ENCODE assay signal across 8 cellular contexts in the genomic region with DNA sequence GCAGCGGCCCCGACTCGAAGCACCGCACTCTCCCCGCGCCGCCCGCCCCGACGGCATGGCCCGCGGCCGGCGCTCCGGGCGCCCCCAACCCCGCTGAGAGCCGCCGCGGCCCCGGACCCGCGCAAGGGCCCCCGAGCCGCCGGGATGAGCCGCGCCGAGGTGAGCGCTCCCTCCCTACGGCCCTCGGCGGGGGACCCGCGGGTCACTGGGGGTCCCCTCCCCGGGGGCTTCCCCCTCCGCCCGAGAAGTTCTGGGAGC. TPM values are rescaled to one million over a fixed set of nuclear protein-coding genes. Genes with fewer than 3 reads are reported as not detected.
DNase-seq lines count a peak whose midpoint lies in the region; ATAC-seq, FAIRE-seq and TF ChIP-seq lines count a peak whose summit lies in the region.

No MANE protein-coding gene starts in this region.

- H3K4me3 ChIP-seq in SJSA1 (peak overlapping the region; percentile 95), fibroblast of the aortic adventitia (ENCODE audit: low read depth, low read length) (peak overlapping the region; percentile 80), spleen (peak overlapping the region; percentile 56 to 77 (median 67))

- H3K4me3 Mint-ChIP-seq in activated T-cell treated with anti-CD3 and anti-CD28 coated beads, Interleukin-2, amount 50 U/mL, for 24 hours: peak overlapping the region; percentile 72

- no peak for FAIRE-seq in GM19239 (lab: Jason Lieb, UNC)

- H3K27me3 Mint-ChIP-seq in activated T-cell treated with anti-CD3 and anti-CD28 coated beads, Interleukin-2, amount 50 U/mL, for 24 hours: peaks cover 18% of the 10 kb centered on the region

- peaks cover 31% of the 10 kb centered on the region for H3K36me3 ChIP-seq in SJSA1
- no peaks in the 10 kb centered on the region for H3K36me3 ChIP-seq in spleen

- TF ChIP-seq CTCF in fibroblast of the aortic adventitia (IDR thresholded peaks at IDR 0.05; ENCODE audit: insufficient read depth, low read length) (no peak), spleen (IDR thresholded peaks at IDR 0.05 in 8 of 11, conservative IDR thresholded peaks at IDR 0.05 in 3 of 11) (no peak)

- no peak for DNase-seq in activated T-cell treated with anti-CD3 and anti-CD28 coated beads, Interleukin-2, amount 50 U/mL, for 24 hours
- DNase-seq in activated T-cell treated with anti-CD3 and anti-CD28 coated beads, Interleukin-2, amount 50 U/mL, for 1 hour: no peak
- no peak for DNase-seq in SJSA1 (ENCODE audit: low read depth in 1 of 2, low spot score in 2 of 2)
- no peak for DNase-seq in fibroblast of the aortic adventitia (ENCODE audit: low read depth)
- no peak for DNase-seq in spleen
- no peak for DNase-seq in NCI-H187 (lab: John Stamatoyannopoulos, UW)
- DNase-seq in GM19239 (ENCODE audit: insufficient read length, low spot score): no peak

- H3K9me3 Mint-ChIP-seq in activated T-cell treated with anti-CD3 and anti-CD28 coated beads, Interleukin-2, amount 50 U/mL, for 24 hours: no peaks in the 10 kb centered on the region

- ATAC-seq in HG03095 (IDR thresholded peaks at IDR 0.05; ENCODE audit: unreplicated experiment): no peak

- peaks cover 53% of the 10 kb centered on the region for H3K4me1 ChIP-seq in SJSA1 (replicated peaks)
- peaks cover 14 to 66% (median 49%) of the 10 kb centered on the region in 6 donors for H3K4me1 ChIP-seq in spleen

- H3K27me3 ChIP-seq in SJSA1 (replicated peaks) (no peaks in the 10 kb centered on the region), spleen (replicated peaks in 1 of 7) (peaks cover 0 to 50% (median 0%) of the 10 kb centered on the region in 7 donors)

- 0 to 1% (median 1%) methylated on average over 11 to 38 of the region's 38 CpGs; no CpG with 5 or more reads in 1 of the 5 donors for WGBS in spleen, 5 donors

- H3K27ac ChIP-seq in SJSA1: peak overlapping the region; percentile 95
- H3K27ac ChIP-seq in spleen: peak overlapping the region; percentile 83 to 95 (median 94)

- H3K4me1 Mint-ChIP-seq in activated T-cell treated with anti-CD3 and anti-CD28 coated beads, Interleukin-2, amount 50 U/mL, for 24 hours (ENCODE audit: low read depth): peaks cover 35% of the 10 kb centered on the region

- no peaks in the 10 kb centered on the region for H3K9me3 ChIP-seq in SJSA1 (replicated peaks)
- no peaks in the 10 kb centered on the region for H3K9me3 ChIP-seq in spleen

- TF ChIP-seq POLR2A in spleen (IDR thresholded peaks at IDR 0.05): no peak

- H3K27ac Mint-ChIP-seq in activated T-cell treated with anti-CD3 and anti-CD28 coated beads, Interleukin-2, amount 50 U/mL, for 24 hours: peak overlapping the region; percentile 77

- intact Hi-C loops in spleen (cut with DNase I; ENCODE audit: low total_unique reads): loop anchor here (5.0 kb wide), 1 partner anchor 126 kb away; no protein-coding TSS in a partner anchor

- H3K36me3 Mint-ChIP-seq in activated T-cell treated with anti-CD3 and anti-CD28 coated beads, Interleukin-2, amount 50 U/mL, for 24 hours (ENCODE audit: low read depth): peaks cover 15% of the 10 kb centered on the region

RNA-seq across cellular contexts. Expression of gene SAMD4A, which starts 0.8 kb away (rescaled TPM):
- total RNA-seq in SJSA1 (2014; rRNA removed; shearing (Covaris generic)): 22.5 and 31.6 TPM in 2 replicates
- total RNA-seq in fibroblast of the aortic adventitia (ENCODE audit: low replicate concordance) (8.6 and 20.1 TPM in 2 replicates), spleen (10 to 100 TPM; 15.5 to 31.0 (median 24.5) TPM)
- polyA plus RNA-seq in spleen: 1 to 10 TPM; 2.3 to 7.7 (median 3.3) TPM

RNA-seq across cellular contexts. Expression of gene CGRRF1, which starts 56.4 kb away (rescaled TPM):
- total RNA-seq in SJSA1 (2014; rRNA removed; shearing (Covaris generic)): 6.5 and 17.3 TPM in 2 replicates
- total RNA-seq in fibroblast of the aortic adventitia (ENCODE audit: low replicate concordance) (7.0 and 19.7 TPM in 2 replicates), spleen (10 to 100 TPM; 11.3 to 19.4 (median 16.3) TPM)
- 10 to 100 TPM; 13.3 to 19.8 (median 19.5) TPM for polyA plus RNA-seq in spleen
